Comparison of ENCODE assay signal across 11 cellular contexts in the genomic region with DNA sequence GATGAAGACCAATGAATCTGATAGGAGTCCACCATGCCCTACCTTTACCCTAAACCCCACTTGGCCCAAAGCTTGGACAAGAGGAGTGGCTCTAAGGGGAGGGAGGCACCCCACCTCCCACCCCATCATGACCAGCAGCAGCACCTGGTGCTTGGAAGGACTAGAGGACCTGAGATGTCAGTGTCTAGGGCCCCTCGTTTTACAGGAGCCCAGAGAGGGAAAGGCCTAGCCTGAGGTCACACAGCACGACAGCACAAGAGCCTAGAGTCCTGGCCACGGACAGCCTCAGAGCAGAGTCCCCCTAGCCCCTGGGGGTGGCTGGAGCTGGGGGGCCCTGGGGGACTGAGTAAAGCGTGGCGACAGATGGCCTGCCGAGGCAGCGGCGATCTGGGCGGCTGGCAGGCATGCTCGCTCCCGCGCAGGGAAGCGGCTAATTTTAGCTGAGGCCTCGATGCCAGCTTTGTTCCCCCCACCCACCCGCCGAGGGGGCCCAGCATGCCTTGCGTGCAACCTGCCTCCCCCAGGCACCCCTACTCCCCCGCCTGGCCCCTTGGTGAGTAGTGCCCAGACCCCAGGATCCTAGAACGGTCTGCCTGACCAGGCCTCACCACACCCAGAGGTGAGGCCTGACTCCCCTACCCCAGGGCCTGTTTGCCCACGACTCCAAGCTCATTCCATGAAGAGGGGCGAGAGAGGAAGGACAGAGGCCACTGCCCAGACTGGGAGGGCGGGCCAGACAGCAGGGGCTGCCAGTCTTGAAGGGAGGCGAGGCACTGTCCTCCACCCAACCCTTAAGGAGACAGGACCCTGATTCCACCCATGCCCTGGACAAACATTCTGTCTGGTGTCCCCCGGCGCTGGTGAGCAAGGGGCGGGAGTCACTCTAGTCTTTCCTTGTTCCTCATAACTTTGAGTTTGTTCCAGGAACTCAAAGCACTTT. TPM values are rescaled to one million over a fixed set of nuclear protein-coding genes. Genes with fewer than 3 reads are reported as not detected.
DNase-seq lines count a peak whose midpoint lies in the region; ATAC-seq and TF ChIP-seq lines count a peak whose summit lies in the region.
"Had no signal": no experiment of that assay in that cellular context is flagged by ENCODE, and none has a peak within 500 bp of the region (broad histone marks: within the 10 kb centered on the region; RNA-seq: fewer than 3 reads in every experiment).

No MANE protein-coding gene starts in this region.

- no peak for DNase-seq in HCT116 (ENCODE audit: low read depth, low spot score)
- peak in 12 of 61 donors; percentile 12 to 62 (median 34) for DNase-seq in caudate nucleus (lab: John Stamatoyannopoulos, UW)
- no peak for DNase-seq in right lobe of liver
- DNase-seq in spleen = no peak
- DNase-seq in activated CD4-positive, alpha-beta memory T cell treated with anti-CD3 and anti-CD28 coated beads for 36 hours = no peak
- DNase-seq in LoVo (ENCODE audit: low spot score) = no peak
- DNase-seq in NCI-H2227 treated with DMSO at 0.1 percent for 48 hours (lab: John Stamatoyannopoulos, UW) = no peak
- DNase-seq: COR-L47, NCI-H524 treated with DMSO at 0.1 percent for 48 hours, T-helper 1 cell had no signal

- H3K9me3 Mint-ChIP-seq in activated CD4-positive, alpha-beta memory T cell treated with anti-CD3 and anti-CD28 coated beads for 36 hours = no peaks in the 10 kb centered on the region

- CTCF ChIA-PET in HCT116 (lab: Charles Lee) = interaction anchor here (1.3 to 1.7 kb wide), 2 partner anchors 8 to 36 kb away, joined by 3 to 7 read pairs; no protein-coding TSS in a partner anchor
- CTCF ChIA-PET in activated CD4-positive, alpha-beta memory T cell treated with anti-CD3 and anti-CD28 coated beads for 36 hours (lab: Charles Lee) = interaction anchor here (0.6 to 8.2 kb wide), 3 partner anchors 9 to 136 kb away, joined by 3 to 102 read pairs (median 3); no protein-coding TSS in a partner anchor

- TF ChIP-seq RAD21 in HCT116 (IDR thresholded peaks at IDR 0.05; ENCODE audit: low read depth) = no peak

- H3K4me3 Mint-ChIP-seq in activated CD4-positive, alpha-beta memory T cell treated with anti-CD3 and anti-CD28 coated beads for 36 hours = no peak overlapping the region

- BruUV-seq in HCT116 (replicated peaks; lab: Mats Ljungman, UMichigan) = no TSS peak

- WGBS in right lobe of liver (ENCODE audit: insufficient coverage, low coverage, low lambda C conversion rate, missing lambda C conversion rate) = 73% methylated on average over 5 of the region's 26 CpGs
- 71 to 78% (median 75%) methylated on average over 24 to 26 of the region's 26 CpGs for WGBS in spleen, 5 donors

- no peak for ATAC-seq in HCT116
- no peak for ATAC-seq in right lobe of liver
- ATAC-seq in HG03521 (IDR thresholded peaks at IDR 0.05; ENCODE audit: unreplicated experiment) = no peak

- H3K27me3 ChIP-seq in HCT116 (ENCODE audit: insufficient read depth, low read length) (no peaks in the 10 kb centered on the region), right lobe of liver (no peaks in the 10 kb centered on the region), spleen (replicated peaks in 1 of 7) (no peaks in the 10 kb centered on the region)

- H3K27ac ChIP-seq in HCT116 (ENCODE audit: low read depth, low read length) (peak overlapping the region; percentile 51; the same call in 1 of the 2 replicates), caudate nucleus (ENCODE audit: low read depth, low read length) (peak overlapping the region; percentile 87), right lobe of liver (peak overlapping the region; percentile 81 to 84 (median 83)), spleen (peak overlapping the region; percentile 19 to 96 (median 71))

- peak overlapping the region; percentile 37 for H3K9ac ChIP-seq in HCT116 (ENCODE audit: low read length)

- H3K79me2 ChIP-seq in HCT116 (ENCODE audit: insufficient read depth, low read length) = peaks cover 54% of the 10 kb centered on the region; the same call in 1 of the 2 replicates

- POLR2A ChIA-PET in HCT116 (lab: Charles Lee) = interaction anchor here (0.6 kb wide), 1 partner anchor 39 kb away, joined by 4 read pairs; the partner anchor contains the start of gene AHDC1
- POLR2A ChIA-PET in activated CD4-positive, alpha-beta memory T cell treated with anti-CD3 and anti-CD28 coated beads for 36 hours (lab: Charles Lee) = no interaction called here

- no peaks in the 10 kb centered on the region for H4K20me1 ChIP-seq in HCT116 (ENCODE audit: insufficient read depth)

- H3K9me3 ChIP-seq in HCT116 (ENCODE audit: control insufficient read depth in 1 of 2, insufficient read depth in 1 of 2, low read depth in 1 of 2, low read length in 2 of 2) = no peaks in the 10 kb centered on the region
- H3K9me3 ChIP-seq in right lobe of liver = no peaks in the 10 kb centered on the region
- no peaks in the 10 kb centered on the region for H3K9me3 ChIP-seq in spleen

- H3K4me3 ChIP-seq in HCT116 (replicated peaks in 1 of 2; ENCODE audit: low read depth in 1 of 2, low read length in 2 of 2) (peak overlapping the region in 1 of 2 experiments; percentile 22; a peak in 1 of 4 replicates), right lobe of liver (no peak overlapping the region), spleen (no peak overlapping the region)

- H3K27me3 Mint-ChIP-seq in activated CD4-positive, alpha-beta memory T cell treated with anti-CD3 and anti-CD28 coated beads for 36 hours = no peaks in the 10 kb centered on the region

- no peaks in the 10 kb centered on the region; a peak in 2 of 4 replicates for H3K36me3 ChIP-seq in HCT116 (ENCODE audit: control insufficient read depth in 1 of 2, insufficient read depth in 2 of 2, low read length in 2 of 2)
- no peaks in the 10 kb centered on the region for H3K36me3 ChIP-seq in right lobe of liver
- no peaks in the 10 kb centered on the region for H3K36me3 ChIP-seq in spleen

- H3K4me1 ChIP-seq in HCT116 (ENCODE audit: control insufficient read depth in 1 of 2, insufficient read depth in 2 of 2, low read length in 2 of 2) (peaks cover 46 to 78% of the 10 kb centered on the region in 2 experiments), right lobe of liver (peaks cover 0 to 55% (median 29%) of the 10 kb centered on the region in 4 donors), spleen (peaks cover 29 to 100% (median 86%) of the 10 kb centered on the region in 6 donors)

- RAD21 ChIA-PET in HCT116 (lab: Charles Lee; ENCODE audit: low non-redundant PET in 1 of 2, low total read pairs in 2 of 2, uncharacterized antibody in 2 of 2, unreplicated experiment in 2 of 2) = no interaction called here

- no peak overlapping the region for H2AFZ ChIP-seq in HCT116 (ENCODE audit: low read depth, low read length, poor library complexity, severe bottlenecking)

- H3K36me3 Mint-ChIP-seq in activated CD4-positive, alpha-beta memory T cell treated with anti-CD3 and anti-CD28 coated beads for 36 hours = no peaks in the 10 kb centered on the region

- intact Hi-C loops in HCT116 (cut with micrococcal nuclease) = no loop called here
- intact Hi-C loops in right lobe of liver (cut with DNase I) = no loop called here
- intact Hi-C loops in spleen (cut with DNase I; ENCODE audit: low total_unique reads) = loop anchor here (5.0 kb wide), 1 partner anchor 32 kb away; no protein-coding TSS in a partner anchor
- intact Hi-C loops in activated CD4-positive, alpha-beta memory T cell treated with anti-CD3 and anti-CD28 coated beads for 36 hours (cut with micrococcal nuclease) = no loop called here

- peaks cover 12% of the 10 kb centered on the region for H3K4me1 Mint-ChIP-seq in activated CD4-positive, alpha-beta memory T cell treated with anti-CD3 and anti-CD28 coated beads for 36 hours (ENCODE audit: low read depth)

- H3K4me2 ChIP-seq in HCT116 (ENCODE audit: low read length) = peak overlapping the region; percentile 69

- no peak overlapping the region for H3K27ac Mint-ChIP-seq in activated CD4-positive, alpha-beta memory T cell treated with anti-CD3 and anti-CD28 coated beads for 36 hours

- TF ChIP-seq POLR2A in HCT116 (IDR thresholded peaks at IDR 0.05; ENCODE audit: borderline replicate concordance, extremely low read depth, insufficient read depth, insufficient read length) (no peak), right lobe of liver (IDR thresholded peaks at IDR 0.05) (no peak), spleen (IDR thresholded peaks at IDR 0.05) (no peak)

- H3K9me2 ChIP-seq in HCT116 (ENCODE audit: insufficient read depth) = no peaks in the 10 kb centered on the region

- no peak for TF ChIP-seq CTCF in HCT116 (IDR thresholded peaks at IDR 0.05 in 2 of 3, conservative IDR thresholded peaks at IDR 0.05 in 1 of 3; ENCODE audit: borderline replicate concordance in 1 of 3, insufficient read depth in 1 of 3, low read depth in 2 of 3, low read length in 2 of 3)
- TF ChIP-seq CTCF in right lobe of liver (IDR thresholded peaks at IDR 0.05) = no peak
- no peak for TF ChIP-seq CTCF in spleen (IDR thresholded peaks at IDR 0.05 in 8 of 11, conservative IDR thresholded peaks at IDR 0.05 in 3 of 11)

TF ChIP-seq in HCT116, 20 proteins besides CTCF, POLR2A, EP300 and RAD21 (continues in another document):
- TF ChIP-seq ELF1 (IDR thresholded peaks at IDR 0.05; ENCODE audit: borderline replicate concordance, low read depth) (no peak), EGR1 (IDR thresholded peaks at IDR 0.05; ENCODE audit: low read depth) (no peak), SIN3A (IDR thresholded peaks at IDR 0.05; ENCODE audit: low read depth) (no peak), FOSL1 (IDR thresholded peaks at IDR 0.05; ENCODE audit: low read depth) (no peak), CEBPB (IDR thresholded peaks at IDR 0.05; ENCODE audit: low read depth) (no peak), YY1 (IDR thresholded peaks at IDR 0.05; ENCODE audit: extremely low read depth, insufficient replicate concordance, low read depth, low read length) (no peak), POLR2AphosphoS5 (IDR thresholded peaks at IDR 0.05; ENCODE audit: low read depth, low read length) (no peak), ZNF274 (IDR thresholded peaks at IDR 0.05; ENCODE audit: low read depth, low read length) (no peak), SRF (IDR thresholded peaks at IDR 0.05; ENCODE audit: low read depth) (no peak), CBX3 (IDR thresholded peaks at IDR 0.05; ENCODE audit: low read depth) (no peak), EZH2 (IDR thresholded peaks at IDR 0.05) (no peak)

RNA-seq across cellular contexts. Expression of gene AHDC1, which starts 39.0 kb away (rescaled TPM):
- 33.7 TPM for total RNA-seq in HCT116 (2021; ENCODE audit: unreplicated experiment)
- polyA plus RNA-seq in HCT116 (2012) = 26.1 and 30.5 TPM in 2 replicates
- 10 to 100 TPM in 3 of 6 experiments, 1 to 10 TPM in 3; 5.5 to 21.3 (median 10.9) TPM for total RNA-seq in right lobe of liver
- total RNA-seq in spleen = 100 to 1,000 TPM in 1 of 7 donors, 10 to 100 TPM in 6; 35.1 to 104 (median 54.6) TPM
- polyA plus RNA-seq in spleen = 10 to 100 TPM in 1 of 3 donors, 1 to 10 TPM in 2; 3.2 to 24.2 (median 4.3) TPM
- 10 to 100 TPM in 1 of 2 experiments, 1 to 10 TPM in 1; 8.3 to 12.1 TPM for total RNA-seq in activated CD4-positive, alpha-beta memory T cell treated with anti-CD3 and anti-CD28 coated beads for 36 hours
